ENCODE assay signal across 11 cellular contexts in the genomic region with DNA sequence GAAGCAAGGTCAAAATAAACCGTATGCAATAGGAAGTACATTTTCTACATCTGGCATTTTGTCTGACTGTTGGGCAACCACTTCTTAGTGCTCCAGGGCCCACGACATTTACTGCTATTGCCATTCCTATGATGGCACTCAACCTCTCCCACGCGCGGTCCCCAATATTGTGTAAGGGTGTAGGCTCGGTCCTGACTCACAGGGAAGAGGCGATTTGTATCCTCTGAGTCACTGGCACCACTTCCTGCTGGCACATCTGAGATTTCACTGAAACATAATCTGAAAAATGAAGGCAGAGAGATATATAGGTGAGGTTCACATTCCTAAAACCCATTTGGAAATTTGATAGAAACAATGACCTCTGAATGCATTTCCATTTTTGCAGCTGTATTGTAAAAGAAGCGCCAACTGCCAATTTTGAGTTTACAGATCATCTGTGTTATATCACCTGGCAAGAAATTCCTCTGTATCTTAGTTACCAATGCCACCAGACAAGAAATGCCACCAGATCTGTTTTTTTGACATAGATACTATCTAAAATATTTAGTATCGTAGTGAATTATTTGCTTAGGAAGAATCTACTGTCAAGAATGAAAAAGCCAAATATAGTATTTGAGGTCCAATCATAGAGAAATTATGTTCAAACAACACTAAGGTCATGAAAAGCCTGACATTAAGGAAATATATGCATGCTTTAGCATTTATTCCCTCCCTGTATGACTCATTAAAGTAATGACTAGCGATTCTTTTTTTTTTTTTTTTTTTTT. TPM values are rescaled to one million over a fixed set of nuclear protein-coding genes. Genes with fewer than 3 reads are reported as not detected.
DNase-seq lines count a peak whose midpoint lies in the region; ATAC-seq, FAIRE-seq and TF ChIP-seq lines count a peak whose summit lies in the region.
"Had no signal": no experiment of that assay in that cellular context is flagged by ENCODE, and none has a peak within 500 bp of the region (broad histone marks: within the 10 kb centered on the region; RNA-seq: fewer than 3 reads in every experiment).

No MANE protein-coding gene starts in this region.

- CTCF ChIA-PET in A549 (lab: Yijun Ruan, JAX): interaction anchor here (0.6 to 1.4 kb wide), 2 partner anchors 72 to 132 kb away, joined by 4 to 5 read pairs; no protein-coding TSS in a partner anchor

- no peak overlapping the region for H3K27ac Mint-ChIP-seq in effector memory CD8-positive, alpha-beta T cell
- H3K27ac Mint-ChIP-seq: activated T-helper 1 cell treated with anti-CD3 and anti-CD28 coated beads, Interleukin-12 subunit alpha, Interleukin-12 subunit beta, Interleukin-2, Interleukin-4 antibody, amounts not matched to agents 30 ng/mL and 10 ng/mL and 1 ng/mL, durations not matched to agents 14 hours and 24 hours and 36 hours had no signal

- no peak for TF ChIP-seq POLR2A in A549 (IDR thresholded peaks at IDR 0.05; ENCODE audit: low read length)

- no peaks in the 10 kb centered on the region for H3K36me3 Mint-ChIP-seq in effector memory CD8-positive, alpha-beta T cell (ENCODE audit: insufficient read depth)

- H3K4me3 Mint-ChIP-seq in effector memory CD8-positive, alpha-beta T cell: no peak overlapping the region
- H3K4me3 Mint-ChIP-seq: activated T-helper 1 cell treated with anti-CD3 and anti-CD28 coated beads, Interleukin-12 subunit alpha, Interleukin-12 subunit beta, Interleukin-2, Interleukin-4 antibody, amounts not matched to agents 30 ng/mL and 10 ng/mL and 1 ng/mL, durations not matched to agents 14 hours and 24 hours and 36 hours had no signal

- H3K9me3 Mint-ChIP-seq in effector memory CD8-positive, alpha-beta T cell: no peaks in the 10 kb centered on the region
- H3K9me3 Mint-ChIP-seq: activated T-helper 1 cell treated with anti-CD3 and anti-CD28 coated beads, Interleukin-12 subunit alpha, Interleukin-12 subunit beta, Interleukin-2, Interleukin-4 antibody, amounts not matched to agents 30 ng/mL and 10 ng/mL and 1 ng/mL, durations not matched to agents 14 hours and 24 hours and 36 hours had no signal

- DNase-seq in A549 (ENCODE audit: low read depth in 1 of 2, low spot score in 1 of 2) (peak; percentile 72 to 95), GM03348 (ENCODE audit: low spot score) (peak; percentile 75), SW 1271 (lab: John Stamatoyannopoulos, UW) (peak; percentile 84 to 95), glomerular visceral epithelial cell (ENCODE audit: extremely low spot score) (peak; percentile 83), HuH-7 (ENCODE audit: low spot score) (no peak), NCI-H2196 treated with DMSO at 0.1 percent for 48 hours (lab: John Stamatoyannopoulos, UW; ENCODE audit: unreplicated experiment) (no peak)
- DNase-seq in effector memory CD8-positive, alpha-beta T cell: no peak
- DNase-seq: NCI-H510A treated with DMSO at 0.1 percent for 48 hours, retina had no signal

- no peak for TF ChIP-seq CTCF in A549 (IDR thresholded peaks at IDR 0.05)

- H3K4me1 ChIP-seq in A549: peaks cover 89% of the 10 kb centered on the region

- peak overlapping the region; percentile 79 to 87 for H3K27ac ChIP-seq in A549

- H3K27me3 Mint-ChIP-seq in effector memory CD8-positive, alpha-beta T cell: peaks cover 7 to 21% of the 10 kb centered on the region in 2 donors

- ATAC-seq in A549: peak; percentile 81 to 99
- ATAC-seq in HG02763 (IDR thresholded peaks at IDR 0.05; ENCODE audit: unreplicated experiment): no peak
- no peak for ATAC-seq in effector memory CD8-positive, alpha-beta T cell (replicated peaks)

- H3K4me3 ChIP-seq in A549: no peak overlapping the region

- POLR2A ChIA-PET in A549 (lab: Yijun Ruan, JAX): interaction anchor here (0.6 to 1.4 kb wide), 4 partner anchors 10 to 285 kb away, joined by 3 to 13 read pairs (median 7); a partner anchor contains a TSS

- peak in 1 of 2 experiments; percentile 5; a peak in 1 of 5 replicates for TF ChIP-seq RAD21 in A549 (conservative IDR thresholded peaks at IDR 0.05 in 1 of 2, IDR thresholded peaks at IDR 0.05 in 1 of 2)

- TF ChIP-seq EP300 in A549 (IDR thresholded peaks at IDR 0.05): peak; percentile 91 to 95; a peak in 4 of 5 replicates

- H3K4me2 ChIP-seq in A549: peak overlapping the region; percentile 62

- peak; percentile 39 for FAIRE-seq in A549 (lab: Jason Lieb, UNC)

- H3K9me3 ChIP-seq in A549: no peaks in the 10 kb centered on the region

- no peaks in the 10 kb centered on the region for H3K4me1 Mint-ChIP-seq in effector memory CD8-positive, alpha-beta T cell (ENCODE audit: low read depth in 2 of 2)

- under 1% methylated on average over 10 of the region's 10 CpGs for WGBS in A549 (ENCODE audit: missing lambda C conversion rate)

TF ChIP-seq in A549, 52 proteins besides CTCF, POLR2A, EP300 and RAD21 (continues in another document):
- TF ChIP-seq JUN (IDR thresholded peaks at IDR 0.05) (peak; percentile 84 to 86; a peak in 4 of 5 replicates), NR3C1 (IDR thresholded peaks at IDR 0.05) (no peak), CHD2 (IDR thresholded peaks at IDR 0.05; ENCODE audit: low read length, partially characterized antibody) (no peak), FOXS1 (CRISPR knock-in tag; IDR thresholded peaks at IDR 0.05) (no peak), MAFK (IDR thresholded peaks at IDR 0.05; ENCODE audit: partially characterized antibody) (peak; percentile 64), RARB (CRISPR knock-in tag; IDR thresholded peaks at IDR 0.05) (no peak), MAZ (IDR thresholded peaks at IDR 0.05; ENCODE audit: borderline replicate concordance, low read depth, low read length) (no peak), KDM1A (IDR thresholded peaks at IDR 0.05; ENCODE audit: low read depth) (no peak), PHF8 (IDR thresholded peaks at IDR 0.05; ENCODE audit: borderline replicate concordance, low read depth) (no peak), HEYL (CRISPR knock-in tag; IDR thresholded peaks at IDR 0.05) (no peak), CBX8 (IDR thresholded peaks at IDR 0.05) (no peak), ZNF302 (CRISPR knock-in tag; IDR thresholded peaks at IDR 0.05) (no peak), FOSB (CRISPR knock-in tag; IDR thresholded peaks at IDR 0.05) (no peak), RNF2 (IDR thresholded peaks at IDR 0.05; ENCODE audit: borderline replicate concordance, low read depth) (no peak), JUNB (IDR thresholded peaks at IDR 0.05) (peak; percentile 91), CBX2 (IDR thresholded peaks at IDR 0.05; ENCODE audit: borderline replicate concordance, low read depth) (no peak), RFX5 (IDR thresholded peaks at IDR 0.05) (no peak), EHF (CRISPR knock-in tag; IDR thresholded peaks at IDR 0.05) (no peak), HOXA7 (CRISPR knock-in tag; IDR thresholded peaks at IDR 0.05) (no peak), HOXB13 (CRISPR knock-in tag; IDR thresholded peaks at IDR 0.05; ENCODE audit: low read depth) (no peak)
- TF ChIP-seq, protein P1, sequence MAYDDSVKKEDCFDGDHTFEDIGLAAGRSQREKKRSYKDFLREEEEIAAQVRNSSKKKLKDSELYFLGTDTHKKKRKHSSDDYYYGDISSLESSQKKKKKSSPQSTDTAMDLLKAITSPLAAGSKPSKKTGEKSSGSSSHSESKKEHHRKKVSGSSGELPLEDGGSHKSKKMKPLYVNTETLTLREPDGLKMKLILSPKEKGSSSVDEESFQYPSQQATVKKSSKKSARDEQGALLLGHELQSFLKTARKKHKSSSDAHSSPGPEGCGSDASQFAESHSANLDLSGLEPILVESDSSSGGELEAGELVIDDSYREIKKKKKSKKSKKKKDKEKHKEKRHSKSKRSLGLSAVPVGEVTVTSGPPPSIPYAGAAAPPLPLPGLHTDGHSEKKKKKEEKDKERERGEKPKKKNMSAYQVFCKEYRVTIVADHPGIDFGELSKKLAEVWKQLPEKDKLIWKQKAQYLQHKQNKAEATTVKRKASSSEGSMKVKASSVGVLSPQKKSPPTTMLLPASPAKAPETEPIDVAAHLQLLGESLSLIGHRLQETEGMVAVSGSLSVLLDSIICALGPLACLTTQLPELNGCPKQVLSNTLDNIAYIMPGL (CRISPR knock-in tag; IDR thresholded peaks at IDR 0.05; ENCODE audit: borderline replicate concordance): no peak
- TF ChIP-seq, protein P2, sequence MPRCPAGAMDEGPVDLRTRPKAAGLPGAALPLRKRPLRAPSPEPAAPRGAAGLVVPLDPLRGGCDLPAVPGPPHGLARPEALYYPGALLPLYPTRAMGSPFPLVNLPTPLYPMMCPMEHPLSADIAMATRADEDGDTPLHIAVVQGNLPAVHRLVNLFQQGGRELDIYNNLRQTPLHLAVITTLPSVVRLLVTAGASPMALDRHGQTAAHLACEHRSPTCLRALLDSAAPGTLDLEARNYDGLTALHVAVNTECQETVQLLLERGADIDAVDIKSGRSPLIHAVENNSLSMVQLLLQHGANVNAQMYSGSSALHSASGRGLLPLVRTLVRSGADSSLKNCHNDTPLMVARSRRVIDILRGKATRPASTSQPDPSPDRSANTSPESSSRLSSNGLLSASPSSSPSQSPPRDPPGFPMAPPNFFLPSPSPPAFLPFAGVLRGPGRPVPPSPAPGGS (IDR thresholded peaks at IDR 0.05): peak; percentile 83; the same call in 2 of the 3 replicates
- TF ChIP-seq, protein P3, sequence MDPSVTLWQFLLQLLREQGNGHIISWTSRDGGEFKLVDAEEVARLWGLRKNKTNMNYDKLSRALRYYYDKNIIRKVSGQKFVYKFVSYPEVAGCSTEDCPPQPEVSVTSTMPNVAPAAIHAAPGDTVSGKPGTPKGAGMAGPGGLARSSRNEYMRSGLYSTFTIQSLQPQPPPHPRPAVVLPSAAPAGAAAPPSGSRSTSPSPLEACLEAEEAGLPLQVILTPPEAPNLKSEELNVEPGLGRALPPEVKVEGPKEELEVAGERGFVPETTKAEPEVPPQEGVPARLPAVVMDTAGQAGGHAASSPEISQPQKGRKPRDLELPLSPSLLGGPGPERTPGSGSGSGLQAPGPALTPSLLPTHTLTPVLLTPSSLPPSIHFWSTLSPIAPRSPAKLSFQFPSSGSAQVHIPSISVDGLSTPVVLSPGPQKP (IDR thresholded peaks at IDR 0.05; ENCODE audit: low read depth, low read length): no peak
- TF ChIP-seq, protein P4, sequence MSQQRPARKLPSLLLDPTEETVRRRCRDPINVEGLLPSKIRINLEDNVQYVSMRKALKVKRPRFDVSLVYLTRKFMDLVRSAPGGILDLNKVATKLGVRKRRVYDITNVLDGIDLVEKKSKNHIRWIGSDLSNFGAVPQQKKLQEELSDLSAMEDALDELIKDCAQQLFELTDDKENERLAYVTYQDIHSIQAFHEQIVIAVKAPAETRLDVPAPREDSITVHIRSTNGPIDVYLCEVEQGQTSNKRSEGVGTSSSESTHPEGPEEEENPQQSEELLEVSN (IDR thresholded peaks at IDR 0.05; ENCODE audit: borderline replicate concordance, low read depth): 0 out of 2 replicates have a peak, but pooled peaks have one; percentile 30

RNA-seq across cellular contexts. Expression of a gene that starts 9.8 kb away (rescaled TPM):
- polyA plus RNA-seq in A549 (2011; rRNA removed) (71.1 and 102 TPM in 2 replicates), A549 (2017; fragmentation: RNase III; extraction: RNeasy Plus Mini Kit Qiagen cat#74134 plus additional on column Dnase treatment) (32.6 to 39.7 TPM (median 34.0 TPM) in 3 replicates)
- 21.8 and 27.3 TPM in 2 replicates for polyA plus RNA-seq in A549 (2012; cell fraction: cytosol; rRNA removed)
- 35.6 and 42.5 TPM in 2 replicates for polyA plus RNA-seq in A549 (2012; cell fraction: nucleus; rRNA removed)
- 51.5 and 64.8 TPM in 2 replicates for polyA minus RNA-seq in A549 (2011; rRNA and poly(A)+ RNA removed)

Comparison
In these comparisons a context has a peak if more than half of its experiments do, and no peak if none do; other contexts are left out.
1. ATAC-seq: peak in A549 (2 of 2); none in HG02763 (single experiment) and effector memory CD8-positive, alpha-beta T cell (single experiment).
2. DNase-seq: peak in A549 (2 of 2), GM03348 (single experiment), SW 1271 (2 of 2) and glomerular visceral epithelial cell (single experiment); none in HuH-7 (single experiment), effector memory CD8-positive, alpha-beta T cell (0 of 3) and NCI-H2196 treated with DMSO at 0.1 percent for 48 hours (single experiment).